ENCODE assay signal across 39 cellular contexts in genomic region chr9:128546504-128546903, GRCh38.
"Had no signal": no experiment of that assay in that cellular context is flagged by ENCODE, and none has a peak within 500 bp of the region (broad histone marks: within the 10 kb centered on the region; RNA-seq: fewer than 3 reads in every experiment).

No MANE protein-coding gene starts in this region.

- H3K27ac Mint-ChIP-seq: activated naive CD4-positive, alpha-beta T cell treated with anti-CD3 and anti-CD28 coated beads for 36 hours; activated naive CD4-positive, alpha-beta T cell treated with anti-CD3 and anti-CD28 coated beads, Interleukin-2, amount 10 ng/mL, durations not matched to agents 7 days and 5 days; activated naive CD4-positive, alpha-beta T cell treated with anti-CD3 and anti-CD28 coated beads, Interleukin-2, amount 50 U/mL, for 24 hours; activated naive CD4-positive, alpha-beta T cell treated with anti-CD3 and anti-CD28 coated beads, Interleukin-2, amount 50 U/mL, for 72 hours; activated naive CD8-positive, alpha-beta T cell; activated naive CD8-positive, alpha-beta T cell treated with anti-CD3 and anti-CD28 coated beads for 36 hours; activated naive CD8-positive, alpha-beta T cell treated with anti-CD3 and anti-CD28 coated beads, Interleukin-2, amount 10 ng/mL, durations not matched to agents 7 days and 5 days; activated naive CD8-positive, alpha-beta T cell treated with anti-CD3 and anti-CD28 coated beads, Interleukin-2, amount 50 U/mL, for 24 hours; activated T-cell treated with anti-CD3 and anti-CD28 coated beads, Interleukin-2, amount 50 U/mL, for 24 hours; activated T-helper 1 cell treated with anti-CD3 and anti-CD28 coated beads, Interleukin-12 subunit alpha, Interleukin-12 subunit beta, Interleukin-2, Interleukin-4 antibody, amounts not matched to agents 30 ng/mL and 10 ng/mL and 1 ng/mL, durations not matched to agents 14 hours and 24 hours and 36 hours; activated T-helper 17 cell treated with anti-CD3 and anti-CD28 coated beads, Interleukin-2, amount 50 U/mL, for 72 hours; activated T-helper 2 cell treated with anti-CD3 and anti-CD28 coated beads, Interferon-gamma antibody, Interleukin-2, Interleukin-4, amounts not matched to agents 10 μg/mL and 5 μg/mL and 100 μg/mL, durations not matched to agents 14 hours and 24 hours and 36 hours; brain had no signal

- DNase-seq: activated effector memory CD4-positive, alpha-beta T cell treated with anti-CD3 and anti-CD28 coated beads, Interleukin-2, amount 50 U/mL, for 16 hours; activated effector memory CD4-positive, alpha-beta T cell treated with Interleukin-2 at 50 U/mL for 16 hours; activated gamma-delta T cell; activated gamma-delta T cell treated with Interleukin-2 at 50 U/mL for 16 hours; activated naive CD4-positive, alpha-beta T cell; activated naive CD4-positive, alpha-beta T cell treated with anti-CD3 and anti-CD28 coated beads for 36 hours; activated naive CD4-positive, alpha-beta T cell treated with anti-CD3 and anti-CD28 coated beads, Interleukin-2, amount 10 ng/mL, durations not matched to agents 7 days and 5 days; activated naive CD4-positive, alpha-beta T cell treated with anti-CD3 and anti-CD28 coated beads, Interleukin-2, amount 50 U/mL, for 16 hours; activated naive CD4-positive, alpha-beta T cell treated with Interleukin-2 at 50 U/mL for 16 hours; activated naive CD8-positive, alpha-beta T cell treated with anti-CD3 and anti-CD28 coated beads for 36 hours; activated naive CD8-positive, alpha-beta T cell treated with anti-CD3 and anti-CD28 coated beads, Interleukin-2, amount 10 ng/mL, durations not matched to agents 7 days and 5 days; activated naive CD8-positive, alpha-beta T cell treated with anti-CD3 and anti-CD28 coated beads, Interleukin-2, amount 50 U/mL, for 24 hours; activated T-cell treated with anti-CD3 and anti-CD28 coated beads, Interleukin-2, amount 50 U/mL, for 24 hours; activated T-cell treated with anti-CD3 and anti-CD28 coated beads, Interleukin-2, amount 50 U/mL, for 4 hours; activated T-cell treated with anti-CD3 and anti-CD28 coated beads, Interleukin-2, amount 50 U/mL, for 48 hours; adrenal gland; amniotic stem cell; amygdala; anterior cingulate cortex; aorta; body of pancreas; brain microvascular endothelial cell; caudate nucleus; central memory CD4-positive, alpha-beta T cell; cerebellar nuclear complex had no signal

- H3K4me3 ChIP-seq: adrenal gland, ascending aorta, body of pancreas, breast epithelium, cardiac muscle cell had no signal

- H3K9me3 Mint-ChIP-seq: activated naive CD4-positive, alpha-beta T cell treated with anti-CD3 and anti-CD28 coated beads for 36 hours; activated naive CD4-positive, alpha-beta T cell treated with anti-CD3 and anti-CD28 coated beads, Interleukin-2, amount 10 ng/mL, durations not matched to agents 7 days and 5 days; activated naive CD4-positive, alpha-beta T cell treated with anti-CD3 and anti-CD28 coated beads, Interleukin-2, amount 50 U/mL, for 24 hours; activated naive CD4-positive, alpha-beta T cell treated with anti-CD3 and anti-CD28 coated beads, Interleukin-2, amount 50 U/mL, for 72 hours; activated naive CD8-positive, alpha-beta T cell treated with anti-CD3 and anti-CD28 coated beads for 36 hours; activated naive CD8-positive, alpha-beta T cell treated with anti-CD3 and anti-CD28 coated beads, Interleukin-2, amount 10 ng/mL, durations not matched to agents 7 days and 5 days; activated naive CD8-positive, alpha-beta T cell treated with anti-CD3 and anti-CD28 coated beads, Interleukin-2, amount 50 U/mL, for 24 hours; activated T-cell treated with anti-CD3 and anti-CD28 coated beads, Interleukin-2, amount 50 U/mL, for 24 hours; activated T-cell treated with anti-CD3 and anti-CD28 coated beads, Interleukin-2, amount 50 U/mL, for 4 hours; activated T-helper 1 cell treated with anti-CD3 and anti-CD28 coated beads, Interleukin-12 subunit alpha, Interleukin-12 subunit beta, Interleukin-2, Interleukin-4 antibody, amounts not matched to agents 30 ng/mL and 10 ng/mL and 1 ng/mL, durations not matched to agents 14 hours and 24 hours and 36 hours; activated T-helper 17 cell treated with anti-CD3 and anti-CD28 coated beads, Interleukin-2, amount 50 U/mL, for 72 hours; activated T-helper 2 cell treated with anti-CD3 and anti-CD28 coated beads, Interferon-gamma antibody, Interleukin-2, Interleukin-4, amounts not matched to agents 10 μg/mL and 5 μg/mL and 100 μg/mL, durations not matched to agents 14 hours and 24 hours and 36 hours; brain; central memory CD8-positive, alpha-beta T cell had no signal

- H3K27me3 ChIP-seq: adrenal gland, ascending aorta, body of pancreas, brain microvascular endothelial cell, breast epithelium, cardiac muscle cell had no signal

- H3K9me3 ChIP-seq: adrenal gland, ascending aorta, body of pancreas, breast epithelium had no signal

- H3K27me3 Mint-ChIP-seq: activated naive CD4-positive, alpha-beta T cell treated with anti-CD3 and anti-CD28 coated beads, Interleukin-2, amount 10 ng/mL, durations not matched to agents 7 days and 5 days; activated naive CD4-positive, alpha-beta T cell treated with anti-CD3 and anti-CD28 coated beads, Interleukin-2, amount 50 U/mL, for 24 hours; activated naive CD8-positive, alpha-beta T cell; activated naive CD8-positive, alpha-beta T cell treated with anti-CD3 and anti-CD28 coated beads for 36 hours; activated naive CD8-positive, alpha-beta T cell treated with anti-CD3 and anti-CD28 coated beads, Interleukin-2, amount 10 ng/mL, durations not matched to agents 7 days and 5 days; activated naive CD8-positive, alpha-beta T cell treated with anti-CD3 and anti-CD28 coated beads, Interleukin-2, amount 50 U/mL, for 24 hours; activated T-cell treated with anti-CD3 and anti-CD28 coated beads, Interleukin-2, amount 50 U/mL, for 24 hours; activated T-helper 17 cell treated with anti-CD3 and anti-CD28 coated beads, Interleukin-2, amount 50 U/mL, for 72 hours; brain; central memory CD8-positive, alpha-beta T cell had no signal

- ATAC-seq: activated naive CD4-positive, alpha-beta T cell treated with anti-CD3 and anti-CD28 coated beads, Interleukin-2, amount 50 U/mL, for 72 hours; activated naive CD8-positive, alpha-beta T cell treated with anti-CD3 and anti-CD28 coated beads, Interleukin-2, amount 50 U/mL, for 24 hours; activated T-cell treated with anti-CD3 and anti-CD28 coated beads, Interleukin-2, amount 50 U/mL, for 4 hours; activated T-helper 17 cell treated with anti-CD3 and anti-CD28 coated beads, Interleukin-2, amount 50 U/mL, for 72 hours; body of pancreas had no signal

- H3K4me1 ChIP-seq: body of pancreas, breast epithelium had no signal

- H3K4me3 Mint-ChIP-seq: activated naive CD4-positive, alpha-beta T cell treated with anti-CD3 and anti-CD28 coated beads for 36 hours; activated naive CD4-positive, alpha-beta T cell treated with anti-CD3 and anti-CD28 coated beads, Interleukin-2, amount 10 ng/mL, durations not matched to agents 7 days and 5 days; activated naive CD4-positive, alpha-beta T cell treated with anti-CD3 and anti-CD28 coated beads, Interleukin-2, amount 50 U/mL, for 24 hours; activated naive CD8-positive, alpha-beta T cell; activated naive CD8-positive, alpha-beta T cell treated with anti-CD3 and anti-CD28 coated beads for 36 hours; activated naive CD8-positive, alpha-beta T cell treated with anti-CD3 and anti-CD28 coated beads, Interleukin-2, amount 10 ng/mL, durations not matched to agents 7 days and 5 days; activated naive CD8-positive, alpha-beta T cell treated with anti-CD3 and anti-CD28 coated beads, Interleukin-2, amount 50 U/mL, for 24 hours; activated T-cell treated with anti-CD3 and anti-CD28 coated beads, Interleukin-2, amount 50 U/mL, for 24 hours; activated T-cell treated with anti-CD3 and anti-CD28 coated beads, Interleukin-2, amount 50 U/mL, for 4 hours; activated T-helper 1 cell treated with anti-CD3 and anti-CD28 coated beads, Interleukin-12 subunit alpha, Interleukin-12 subunit beta, Interleukin-2, Interleukin-4 antibody, amounts not matched to agents 30 ng/mL and 10 ng/mL and 1 ng/mL, durations not matched to agents 14 hours and 24 hours and 36 hours; activated T-helper 17 cell treated with anti-CD3 and anti-CD28 coated beads, Interleukin-2, amount 50 U/mL, for 72 hours; brain; central memory CD8-positive, alpha-beta T cell had no signal

- H3K27ac ChIP-seq: adrenal gland, ascending aorta, body of pancreas, brain microvascular endothelial cell, breast epithelium, cardiac muscle cell had no signal

- FAIRE-seq: astrocyte, bronchial epithelial cell, colon had no signal
